ENCODE assay signal across 17 cellular contexts in genomic region chr4:47466061-47466785, GRCh38. TPM values are rescaled to one million over a fixed set of nuclear protein-coding genes. Genes with fewer than 3 reads are reported as not detected.
DNase-seq lines count a peak whose midpoint lies in the region; ATAC-seq and TF ChIP-seq lines count a peak whose summit lies in the region.
"Had no signal": no experiment of that assay in that cellular context is flagged by ENCODE, and none has a peak within 500 bp of the region (broad histone marks: within the 10 kb centered on the region; RNA-seq: fewer than 3 reads in every experiment).

No MANE protein-coding gene starts in this region.

- H3K27me3 Mint-ChIP-seq in T-helper 17 cell (peaks cover 7% of the 10 kb centered on the region), memory B cell (no peaks in the 10 kb centered on the region)
- H3K27me3 Mint-ChIP-seq in stimulated activated memory B cell treated with anti-CD40 and anti-IgM and Interleukin-4, amounts not matched to agents 10 μg/mL and 1 μg/mL and 100 μg/mL, for 72 hours = no peaks in the 10 kb centered on the region

- no peak overlapping the region for H3K4me3 ChIP-seq in HEK293 (ENCODE audit: low read depth, low read length)
- H3K4me3 ChIP-seq: BLaER1 treated with 17β-estradiol and CSF1 and Interleukin-3, amounts not matched to agents 10 nM and 100 nM had no signal

- no peaks in the 10 kb centered on the region for H3K4me1 ChIP-seq in HEK293 (ENCODE audit: control insufficient read depth, insufficient read depth, low read length)

- POLR2A ChIA-PET in HEK293 (lab: Yijun Ruan, JAX) = no interaction called here

- TF ChIP-seq CTCF in HEK293 (tag by site-specific recombination; IDR thresholded peaks at IDR 0.05) = no peak

- peaks cover 22% of the 10 kb centered on the region for H3K4me1 Mint-ChIP-seq in T-helper 17 cell
- peaks cover 19% of the 10 kb centered on the region for H3K4me1 Mint-ChIP-seq in memory B cell
- H3K4me1 Mint-ChIP-seq in stimulated activated memory B cell treated with anti-CD40 and anti-IgM and Interleukin-4, amounts not matched to agents 10 μg/mL and 1 μg/mL and 100 μg/mL, for 72 hours = peaks cover 42% of the 10 kb centered on the region

- H3K4me3 Mint-ChIP-seq in T-helper 17 cell (no peak overlapping the region), memory B cell (no peak overlapping the region)
- no peak overlapping the region for H3K4me3 Mint-ChIP-seq in stimulated activated memory B cell treated with anti-CD40 and anti-IgM and Interleukin-4, amounts not matched to agents 10 μg/mL and 1 μg/mL and 100 μg/mL, for 72 hours
- H3K4me3 Mint-ChIP-seq: CD8-positive, alpha-beta T cell; HFFc6 had no signal

- CTCF ChIA-PET in HEK293 (lab: Yijun Ruan, JAX) = no interaction called here

- H3K36me3 ChIP-seq in HEK293 (ENCODE audit: control insufficient read depth in 2 of 2, insufficient read depth in 1 of 2, low read length in 2 of 2) = no peaks in the 10 kb centered on the region
- H3K36me3 ChIP-seq: BLaER1 treated with 17β-estradiol and CSF1 and Interleukin-3, amounts not matched to agents 10 nM and 100 nM had no signal

- no peak overlapping the region for H3K27ac ChIP-seq in HEK293 (ENCODE audit: extremely low read depth, low read depth, low read length)
- H3K27ac ChIP-seq: BLaER1 treated with 17β-estradiol and CSF1 and Interleukin-3, amounts not matched to agents 10 nM and 100 nM had no signal

- ATAC-seq in T-helper 17 cell (no peak), memory B cell (ENCODE audit: low read depth) (no peak), HG03571 (IDR thresholded peaks at IDR 0.05; ENCODE audit: unreplicated experiment) (no peak)
- no peak for ATAC-seq in stimulated activated memory B cell treated with anti-CD40 and anti-IgM and Interleukin-4, amounts not matched to agents 10 μg/mL and 1 μg/mL and 100 μg/mL, for 72 hours
- ATAC-seq: CD8-positive, alpha-beta T cell; PC-3 had no signal

- H3K36me3 Mint-ChIP-seq in T-helper 17 cell (ENCODE audit: low read depth) = no peaks in the 10 kb centered on the region
- H3K36me3 Mint-ChIP-seq in memory B cell = no peaks in the 10 kb centered on the region
- H3K36me3 Mint-ChIP-seq in stimulated activated memory B cell treated with anti-CD40 and anti-IgM and Interleukin-4, amounts not matched to agents 10 μg/mL and 1 μg/mL and 100 μg/mL, for 72 hours = no peaks in the 10 kb centered on the region

- DNase-seq in T-helper 17 cell (no peak), memory B cell (ENCODE audit: low spot score in 2 of 2) (no peak), GF-D8 (lab: John Stamatoyannopoulos, UW) (no peak), HT-29 (ENCODE audit: low spot score) (no peak)
- DNase-seq: Calu3; CD8-positive, alpha-beta T cell; HFFc6; NCI-H1092 treated with DMSO at 0.1 percent for 48 hours; NCI-H2081 treated with DMSO at 0.1 percent for 48 hours; PC-3; RPMI8226; SHP77 treated with DMSO at 0.1 percent for 48 hours; SK-N-SH had no signal

- H3K9me3 ChIP-seq in HEK293 (ENCODE audit: control insufficient read depth, insufficient read depth, low read depth, low read length) (no peaks in the 10 kb centered on the region), T-helper 17 cell (ENCODE audit: control insufficient read depth, low read length, poor library complexity, severe bottlenecking) (no peaks in the 10 kb centered on the region)
- H3K9me3 ChIP-seq: BLaER1 treated with 17β-estradiol and CSF1 and Interleukin-3, amounts not matched to agents 10 nM and 100 nM; SK-N-SH had no signal

- H3K27ac Mint-ChIP-seq in T-helper 17 cell (peak overlapping the region; percentile 6), memory B cell (peak overlapping the region; percentile 99)
- peak overlapping the region; percentile 54 for H3K27ac Mint-ChIP-seq in stimulated activated memory B cell treated with anti-CD40 and anti-IgM and Interleukin-4, amounts not matched to agents 10 μg/mL and 1 μg/mL and 100 μg/mL, for 72 hours
- H3K27ac Mint-ChIP-seq: CD8-positive, alpha-beta T cell; HFFc6 had no signal

- no peaks in the 10 kb centered on the region for H3K9me3 Mint-ChIP-seq in memory B cell
- H3K9me3 Mint-ChIP-seq in stimulated activated memory B cell treated with anti-CD40 and anti-IgM and Interleukin-4, amounts not matched to agents 10 μg/mL and 1 μg/mL and 100 μg/mL, for 72 hours = no peaks in the 10 kb centered on the region
- H3K9me3 Mint-ChIP-seq: CD8-positive, alpha-beta T cell; HFFc6 had no signal

TF ChIP-seq in HEK293, 187 proteins besides CTCF, POLR2A, EP300 and RAD21:
- TF ChIP-seq ZBTB17 (tag by site-specific recombination; IDR thresholded peaks at IDR 0.05) (peak; percentile 36; the same call in 1 of the 2 replicates), ZNF621 (tag by site-specific recombination; IDR thresholded peaks at IDR 0.05) (no peak)
TF ChIP-seq in HEK293: peak in this region for 1.

RNA-seq across cellular contexts. Expression of gene COMMD8, which starts 2.7 kb away (rescaled TPM):
- total RNA-seq in T-helper 17 cell = 10 to 100 TPM in 1 of 2 donors, 1 to 10 TPM in 1; 9.9 to 10.1 TPM
- total RNA-seq in HT-29 (2014; rRNA removed; shearing (Covaris generic)) = 7.9 and 12.9 TPM in 2 replicates

RNA-seq across cellular contexts. Expression of gene ATP10D, which starts 18.9 kb away (rescaled TPM):
- total RNA-seq in T-helper 17 cell = 1 to 10 TPM; 1.7 to 4.1 TPM
- 0.08 TPM in 1 of 2 replicates, not detected in the other for total RNA-seq in HT-29 (2014; rRNA removed; shearing (Covaris generic))

Comparison
In these comparisons a context has a peak if more than half of its experiments do, and no peak if none do; other contexts are left out.
1. H3K27ac Mint-ChIP-seq: peak in every context shown above with its lines; median percentile 99 in memory B cell; 54 in stimulated activated memory B cell treated with anti-CD40 and anti-IgM and Interleukin-4, amounts not matched to agents 10 μg/mL and 1 μg/mL and 100 μg/mL, for 72 hours; 6 in T-helper 17 cell.